8 cellular contexts compared by ENCODE assay signal in the genomic region with DNA sequence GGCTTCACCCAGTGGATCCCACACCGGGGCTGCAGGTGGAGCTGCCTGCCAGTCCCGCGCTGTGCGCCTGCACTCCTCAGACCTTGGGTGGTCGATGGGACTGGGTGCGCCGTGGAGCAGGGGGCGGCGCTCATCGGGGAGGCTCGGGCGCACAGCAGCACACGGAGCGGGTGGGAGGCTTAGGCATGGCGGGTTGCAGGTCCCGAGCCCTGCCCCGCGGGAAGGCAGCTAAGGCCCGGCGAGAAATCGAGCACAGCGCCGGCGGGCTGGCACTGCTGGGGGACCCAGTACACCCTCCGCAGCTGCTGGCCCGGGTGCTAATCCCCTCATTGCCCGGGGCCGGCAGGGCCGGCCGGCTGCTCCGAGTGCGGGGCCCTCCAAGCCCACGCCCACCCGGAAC.
DNase-seq lines count a peak whose midpoint lies in the region; ATAC-seq lines count a peak whose summit lies in the region.
"Not testable (repeated sequence)": the region's sequence is repeated elsewhere in the genome, so short reads cannot be mapped to it uniquely, and the experiment has no call there.

No MANE protein-coding gene starts in this region.

- peaks cover 14% of the 10 kb centered on the region for H3K4me1 Mint-ChIP-seq in activated CD4-positive, alpha-beta T cell treated with anti-CD3 and anti-CD28 coated beads for 36 hours
- peaks cover 20% of the 10 kb centered on the region for H3K4me1 Mint-ChIP-seq in activated T-cell treated with anti-CD3 and anti-CD28 coated beads, Interleukin-2, amount 50 U/mL, for 4 hours (ENCODE audit: low read depth)
- H3K4me1 Mint-ChIP-seq in activated naive CD4-positive, alpha-beta T cell treated with anti-CD3 and anti-CD28 coated beads, Interleukin-2, amount 50 U/mL, for 24 hours = peaks cover 14% of the 10 kb centered on the region
- peaks cover 4 to 21% (median 11%) of the 10 kb centered on the region in 7 donors for H3K4me1 Mint-ChIP-seq in naive thymus-derived CD4-positive, alpha-beta T cell
- peaks cover 18 to 31% of the 10 kb centered on the region in 2 donors for H3K4me1 Mint-ChIP-seq in stimulated activated naive B cell treated with anti-CD40 and anti-IgM and Interleukin-4, amounts not matched to agents 10 μg/mL and 1 μg/mL and 100 μg/mL, for 72 hours

- peaks cover 13% of the 10 kb centered on the region for H3K9me3 ChIP-seq in BLaER1
- not testable (repeated sequence) for H3K9me3 ChIP-seq in GM23248 (ENCODE audit: low read depth); naive thymus-derived CD4-positive, alpha-beta T cell (ENCODE audit: control insufficient read depth in 2 of 3, low read length in 3 of 3)

- POLR2A ChIA-PET in activated CD4-positive, alpha-beta T cell treated with anti-CD3 and anti-CD28 coated beads for 36 hours (lab: Charles Lee) = interaction anchor here (1.1 kb wide), 1 partner anchor 121 kb away, joined by 3 read pairs; no protein-coding TSS in a partner anchor
- POLR2A ChIA-PET in naive thymus-derived CD4-positive, alpha-beta T cell (lab: Charles Lee) = interaction anchor here (0.8 to 1.7 kb wide), 7 partner anchors 9 to 289 kb away, joined by 3 to 5 read pairs (median 4); no protein-coding TSS in a partner anchor

- DNase-seq in GM23248; activated T-cell treated with anti-CD3 and anti-CD28 coated beads, Interleukin-2, amount 50 U/mL, for 4 hours; stimulated activated naive B cell treated with anti-CD40 and anti-IgM and Interleukin-4, amounts not matched to agents 10 μg/mL and 1 μg/mL and 100 μg/mL, for 72 hours: not testable (repeated sequence)
- DNase-seq in activated CD4-positive, alpha-beta T cell treated with anti-CD3 and anti-CD28 coated beads for 36 hours = peak; percentile 13
- DNase-seq in effector CD4-positive, alpha-beta T cell = peak; percentile 2
- DNase-seq in naive thymus-derived CD4-positive, alpha-beta T cell = peak in 2 of 9 donors; percentile 6 to 17

- H3K9me2 ChIP-seq in GM23248 (ENCODE audit: insufficient read depth) = not testable (repeated sequence)

- not testable (repeated sequence) for ATAC-seq in activated CD4-positive, alpha-beta T cell treated with anti-CD3 and anti-CD28 coated beads for 36 hours; activated T-cell treated with anti-CD3 and anti-CD28 coated beads, Interleukin-2, amount 50 U/mL, for 4 hours; naive thymus-derived CD4-positive, alpha-beta T cell; stimulated activated naive B cell treated with anti-CD40 and anti-IgM and Interleukin-4, amounts not matched to agents 10 μg/mL and 1 μg/mL and 100 μg/mL, for 72 hours (replicated peaks)

- H3K4me3 Mint-ChIP-seq in activated CD4-positive, alpha-beta T cell treated with anti-CD3 and anti-CD28 coated beads for 36 hours = peak overlapping the region; percentile 82
- H3K4me3 Mint-ChIP-seq in activated T-cell treated with anti-CD3 and anti-CD28 coated beads, Interleukin-2, amount 50 U/mL, for 4 hours = peak overlapping the region; percentile 92
- peak overlapping the region; percentile 94 for H3K4me3 Mint-ChIP-seq in activated naive CD4-positive, alpha-beta T cell treated with anti-CD3 and anti-CD28 coated beads, Interleukin-2, amount 50 U/mL, for 24 hours
- H3K4me3 Mint-ChIP-seq in naive thymus-derived CD4-positive, alpha-beta T cell = peak overlapping the region in 9 of 10 donors; percentile 95 to 100 (median 97)
- H3K4me3 Mint-ChIP-seq in stimulated activated naive B cell treated with anti-CD40 and anti-IgM and Interleukin-4, amounts not matched to agents 10 μg/mL and 1 μg/mL and 100 μg/mL, for 72 hours = peak overlapping the region; percentile 91 to 94

- H4K20me1 ChIP-seq in BLaER1; GM23248 (ENCODE audit: insufficient read depth): not testable (repeated sequence)

- H3K4me2 ChIP-seq in BLaER1 = peak overlapping the region; percentile 88; the same call in 1 of the 2 replicates
- H3K4me2 ChIP-seq in GM23248 (ENCODE audit: unreplicated experiment) = not testable (repeated sequence)

- intact Hi-C loops in activated CD4-positive, alpha-beta T cell treated with anti-CD3 and anti-CD28 coated beads for 36 hours (cut with DNase I, micrococcal nuclease) = loop anchor here in 1 of 2 experiments (2.0 to 5.0 kb wide), 3 partner anchors 183 to 411 kb away; partner anchors contain the start of gene OTULINL
- intact Hi-C loops in naive thymus-derived CD4-positive, alpha-beta T cell (cut with micrococcal nuclease) = loop anchor here (2.0 to 10.0 kb wide), 6 partner anchors 47 to 849 kb away; partner anchors contain the start of genes ANKH (in 1 of the 2) and TRIO (in 1 of the 2)

- not testable (repeated sequence) for H3F3A ChIP-seq in GM23248 (ENCODE audit: insufficient read depth)

- H3K27ac ChIP-seq in BLaER1; GM23248; naive thymus-derived CD4-positive, alpha-beta T cell (ENCODE audit: low read depth, low read length): not testable (repeated sequence)

- H2AFZ ChIP-seq in GM23248 = peak overlapping the region; percentile 90; the same call in 1 of the 2 replicates

- in situ Hi-C loops in GM23248 (cut with MboI) = not testable (repeated sequence)

- not testable (repeated sequence) for H3K27me3 ChIP-seq in BLaER1; GM23248 (replicated peaks; ENCODE audit: insufficient read depth); naive thymus-derived CD4-positive, alpha-beta T cell (ENCODE audit: control insufficient read depth in 2 of 2, insufficient read depth in 2 of 2, low read length in 2 of 2)

- H3K4me1 ChIP-seq in BLaER1; GM23248 (ENCODE audit: insufficient read depth); naive thymus-derived CD4-positive, alpha-beta T cell (ENCODE audit: control insufficient read depth in 2 of 2, insufficient read depth in 2 of 2, low read length in 2 of 2): not testable (repeated sequence)

- H3K9ac ChIP-seq in BLaER1, GM23248: not testable (repeated sequence)

- H3K36me3 Mint-ChIP-seq in activated CD4-positive, alpha-beta T cell treated with anti-CD3 and anti-CD28 coated beads for 36 hours (ENCODE audit: low read depth); activated T-cell treated with anti-CD3 and anti-CD28 coated beads, Interleukin-2, amount 50 U/mL, for 4 hours (ENCODE audit: insufficient read depth); activated naive CD4-positive, alpha-beta T cell treated with anti-CD3 and anti-CD28 coated beads, Interleukin-2, amount 50 U/mL, for 24 hours; naive thymus-derived CD4-positive, alpha-beta T cell; stimulated activated naive B cell treated with anti-CD40 and anti-IgM and Interleukin-4, amounts not matched to agents 10 μg/mL and 1 μg/mL and 100 μg/mL, for 72 hours: not testable (repeated sequence)

- not testable (repeated sequence) for H3K36me3 ChIP-seq in BLaER1; GM23248 (ENCODE audit: low read depth); naive thymus-derived CD4-positive, alpha-beta T cell (ENCODE audit: control insufficient read depth in 2 of 3, insufficient read depth in 3 of 3, low read length in 3 of 3)

- CTCF ChIA-PET in activated CD4-positive, alpha-beta T cell treated with anti-CD3 and anti-CD28 coated beads for 36 hours (lab: Charles Lee) = interaction anchor here (0.7 to 2.1 kb wide), 8 partner anchors 8 to 327 kb away, joined by 3 to 18 read pairs (median 4); no protein-coding TSS in a partner anchor
- CTCF ChIA-PET in naive thymus-derived CD4-positive, alpha-beta T cell (lab: Charles Lee) = interaction anchor here (0.7 to 3.2 kb wide), 7 partner anchors 9 to 309 kb away, joined by 3 to 16 read pairs (median 5); no protein-coding TSS in a partner anchor

- H3K9me3 Mint-ChIP-seq in activated CD4-positive, alpha-beta T cell treated with anti-CD3 and anti-CD28 coated beads for 36 hours (ENCODE audit: low read depth); activated T-cell treated with anti-CD3 and anti-CD28 coated beads, Interleukin-2, amount 50 U/mL, for 4 hours; stimulated activated naive B cell treated with anti-CD40 and anti-IgM and Interleukin-4, amounts not matched to agents 10 μg/mL and 1 μg/mL and 100 μg/mL, for 72 hours: not testable (repeated sequence)
- H3K9me3 Mint-ChIP-seq in activated naive CD4-positive, alpha-beta T cell treated with anti-CD3 and anti-CD28 coated beads, Interleukin-2, amount 50 U/mL, for 24 hours = peaks cover 12% of the 10 kb centered on the region
- H3K9me3 Mint-ChIP-seq in naive thymus-derived CD4-positive, alpha-beta T cell = peaks cover 3 to 14% (median 6%) of the 10 kb centered on the region in 11 donors

- H3K4me3 ChIP-seq in BLaER1; GM23248; naive thymus-derived CD4-positive, alpha-beta T cell (ENCODE audit: low read length): not testable (repeated sequence)

- H3K27me3 Mint-ChIP-seq in activated CD4-positive, alpha-beta T cell treated with anti-CD3 and anti-CD28 coated beads for 36 hours; activated T-cell treated with anti-CD3 and anti-CD28 coated beads, Interleukin-2, amount 50 U/mL, for 4 hours (ENCODE audit: low read depth); activated naive CD4-positive, alpha-beta T cell treated with anti-CD3 and anti-CD28 coated beads, Interleukin-2, amount 50 U/mL, for 24 hours; naive thymus-derived CD4-positive, alpha-beta T cell; stimulated activated naive B cell treated with anti-CD40 and anti-IgM and Interleukin-4, amounts not matched to agents 10 μg/mL and 1 μg/mL and 100 μg/mL, for 72 hours: not testable (repeated sequence)

- 92 to 97% methylated on average over 20 to 21 of the region's 34 CpGs for WGBS in GM23248 (ENCODE audit: low coverage in 1 of 2, low lambda C conversion rate in 2 of 2, missing lambda C conversion rate in 2 of 2), 2 experiments

- H3K27ac Mint-ChIP-seq in activated CD4-positive, alpha-beta T cell treated with anti-CD3 and anti-CD28 coated beads for 36 hours; activated naive CD4-positive, alpha-beta T cell treated with anti-CD3 and anti-CD28 coated beads, Interleukin-2, amount 50 U/mL, for 24 hours: not testable (repeated sequence)
- peak overlapping the region; percentile 86 to 99 (median 98) for H3K27ac Mint-ChIP-seq in naive thymus-derived CD4-positive, alpha-beta T cell
- H3K27ac Mint-ChIP-seq in stimulated activated naive B cell treated with anti-CD40 and anti-IgM and Interleukin-4, amounts not matched to agents 10 μg/mL and 1 μg/mL and 100 μg/mL, for 72 hours = peak overlapping the region; percentile 90

- not testable (repeated sequence) for H3K79me2 ChIP-seq in GM23248 (ENCODE audit: insufficient read depth)
